ENCODE assay signal across 8 cellular contexts in genomic region chr2:49973917-49974368, GRCh38.
A peak's percentile ranks its signal among the peaks of the same experiment; 100 is the strongest.
DNase-seq lines count a peak whose midpoint lies in the region; ATAC-seq and TF ChIP-seq lines count a peak whose summit lies in the region.

No MANE protein-coding gene starts in this region.

- H3K4me1 Mint-ChIP-seq in CD8-positive, alpha-beta T cell (ENCODE audit: low read depth) = no peaks in the 10 kb centered on the region
- H3K4me1 Mint-ChIP-seq in T-helper 17 cell = peaks cover 2% of the 10 kb centered on the region

- DNase-seq in CD8-positive, alpha-beta T cell = peak; percentile 3 to 65 (median 37)
- DNase-seq in M059J (ENCODE audit: low read depth) (peak; percentile 58), T-helper 17 cell (peak in 2 of 3 donors; percentile 10 to 47), astrocyte of the cerebellum (ENCODE audit: low read depth) (peak; percentile 39), iPS-NIHi11 (ENCODE audit: low spot score) (peak; percentile 64), spleen (peak; percentile 85), NCI-H1436 treated with DMSO at 0.1 percent for 48 hours (lab: John Stamatoyannopoulos, UW) (no peak)

- 13 to 35% (median 16%) methylated on average over 14 of the region's 14 CpGs for WGBS in spleen, 5 donors

- in situ Hi-C loops in astrocyte of the cerebellum (cut with HindIII; ENCODE audit: low sequenced_read_pairs) = no loop called here

- H3K9me3 ChIP-seq in CD8-positive, alpha-beta T cell (ENCODE audit: low read length) = no peaks in the 10 kb centered on the region
- H3K9me3 ChIP-seq in T-helper 17 cell (ENCODE audit: control insufficient read depth, low read length, poor library complexity, severe bottlenecking) (peaks cover 4% of the 10 kb centered on the region), spleen (peaks cover 0 to 11% (median 2%) of the 10 kb centered on the region in 8 donors)

- H3K27me3 Mint-ChIP-seq in CD8-positive, alpha-beta T cell (ENCODE audit: low read depth) = no peaks in the 10 kb centered on the region
- no peaks in the 10 kb centered on the region for H3K27me3 Mint-ChIP-seq in T-helper 17 cell

- ATAC-seq in CD8-positive, alpha-beta T cell = peak; percentile 62
- ATAC-seq in GM21619 (IDR thresholded peaks at IDR 0.05; ENCODE audit: unreplicated experiment) (peak; percentile 96), T-helper 17 cell (peak; percentile 99)

- H3K27ac ChIP-seq in CD8-positive, alpha-beta T cell (ENCODE audit: low read depth, low read length) = no peak overlapping the region
- H3K27ac ChIP-seq in spleen = no peak overlapping the region

- TF ChIP-seq POLR2A in spleen (IDR thresholded peaks at IDR 0.05) = no peak

- intact Hi-C loops in CD8-positive, alpha-beta T cell (cut with DNase I, micrococcal nuclease) = no loop called here
- intact Hi-C loops in spleen (cut with DNase I; ENCODE audit: low total_unique reads) = no loop called here

- peak overlapping the region; percentile 44 for H3K4me3 ChIP-seq in CD8-positive, alpha-beta T cell (ENCODE audit: low read depth, low read length)
- H3K4me3 ChIP-seq in astrocyte of the cerebellum (ENCODE audit: low read depth, low read length) (peak overlapping the region; percentile 49), spleen (peak overlapping the region in 5 of 8 donors; percentile 4 to 60 (median 16))

- no peaks in the 10 kb centered on the region for H3K36me3 ChIP-seq in CD8-positive, alpha-beta T cell (ENCODE audit: insufficient read depth, low read length)
- H3K36me3 ChIP-seq in spleen = no peaks in the 10 kb centered on the region

- POLR2A ChIA-PET in CD8-positive, alpha-beta T cell (lab: Charles Lee) = no interaction called here

- no peaks in the 10 kb centered on the region for H3K4me1 ChIP-seq in CD8-positive, alpha-beta T cell (ENCODE audit: insufficient read depth, low read length)
- peaks cover 0 to 3% (median 0%) of the 10 kb centered on the region in 6 donors for H3K4me1 ChIP-seq in spleen

- H3K9me3 Mint-ChIP-seq in CD8-positive, alpha-beta T cell = peaks cover 2% of the 10 kb centered on the region

- no peaks in the 10 kb centered on the region for H3K27me3 ChIP-seq in CD8-positive, alpha-beta T cell (ENCODE audit: insufficient read depth, low read length)
- H3K27me3 ChIP-seq in spleen (replicated peaks in 1 of 7) = no peaks in the 10 kb centered on the region

- peak overlapping the region; percentile 66 for H3K4me3 Mint-ChIP-seq in CD8-positive, alpha-beta T cell
- H3K4me3 Mint-ChIP-seq in T-helper 17 cell = peak overlapping the region; percentile 75

- H3K36me3 Mint-ChIP-seq in CD8-positive, alpha-beta T cell = no peaks in the 10 kb centered on the region
- no peaks in the 10 kb centered on the region for H3K36me3 Mint-ChIP-seq in T-helper 17 cell (ENCODE audit: low read depth)

- CTCF ChIA-PET in CD8-positive, alpha-beta T cell (lab: Charles Lee) = no interaction called here

- H3K27ac Mint-ChIP-seq in CD8-positive, alpha-beta T cell = no peak overlapping the region
- no peak overlapping the region for H3K27ac Mint-ChIP-seq in T-helper 17 cell

- TF ChIP-seq CTCF in CD8-positive, alpha-beta T cell (IDR thresholded peaks at IDR 0.05) = no peak
- no peak for TF ChIP-seq CTCF in astrocyte of the cerebellum (IDR thresholded peaks at IDR 0.05; ENCODE audit: low read depth, low read length, missing control alignments)
- TF ChIP-seq CTCF in spleen (IDR thresholded peaks at IDR 0.05 in 8 of 11, conservative IDR thresholded peaks at IDR 0.05 in 3 of 11) = no peak
